ENCODE assay signal across 9 cellular contexts in genomic region chr5:76402880-76403712, GRCh38. TPM values are rescaled to one million over a fixed set of nuclear protein-coding genes. Genes with fewer than 3 reads are reported as not detected.
A peak's percentile ranks its signal among the peaks of the same experiment; 100 is the strongest.
DNase-seq lines count a peak whose midpoint lies in the region; ATAC-seq, FAIRE-seq and TF ChIP-seq lines count a peak whose summit lies in the region.
"Had no signal": no experiment of that assay in that cellular context is flagged by ENCODE, and none has a peak within 500 bp of the region (broad histone marks: within the 10 kb centered on the region; RNA-seq: fewer than 3 reads in every experiment).

TSS of gene IQGAP2 (plus strand) at chr5:76403285. CDS start at chr5:76403546, 261 bp downstream.

- peak within 1 kb of the TSS; percentile 85 to 97 (median 93) for H3K27ac ChIP-seq in pancreas
- H3K27ac ChIP-seq in tibial artery = no peak within 1 kb of the TSS

- peak within 1 kb of the TSS; percentile 97 to 98 for H3K4me3 Mint-ChIP-seq in CD14-positive monocyte

- TF ChIP-seq CTCF in CD14-positive monocyte (IDR thresholded peaks at IDR 0.05) = peak; percentile 81
- TF ChIP-seq CTCF in pancreas (IDR thresholded peaks at IDR 0.05) = peak; percentile 70 to 83 (median 74)
- peak; percentile 24 to 33 for TF ChIP-seq CTCF in tibial artery (IDR thresholded peaks at IDR 0.05)

- H3K27ac Mint-ChIP-seq in CD14-positive monocyte = peak within 1 kb of the TSS; percentile 99 to 100 (median 100)

- FAIRE-seq in pancreas (lab: Jason Lieb, UNC) = no peak
- FAIRE-seq: islet of Langerhans had no signal

- peaks cover 61% of the 10 kb centered on the region for H3K4me1 Mint-ChIP-seq in CD14-positive monocyte

- 0 to 1% methylated on average over 82 to 89 of the region's 89 CpGs for WGBS in pancreas, 2 donors

- peak; percentile 88 for DNase-seq in CD14-positive monocyte (ENCODE audit: low spot score)
- DNase-seq in GM19240 (ENCODE audit: insufficient read length, low spot score) = peak; percentile 48
- peak; percentile 99 for DNase-seq in SIG-M5 treated with dmso at 0.1 percent for 504 hours (lab: John Stamatoyannopoulos, UW; ENCODE audit: unreplicated experiment)
- DNase-seq in activated effector memory CD4-positive, alpha-beta T cell treated with anti-CD3 and anti-CD28 coated beads, Interleukin-2, amount 50 U/mL, for 16 hours = peak; percentile 93
- peak; percentile 47 for DNase-seq in glomerular visceral epithelial cell (ENCODE audit: extremely low spot score)
- DNase-seq in pancreas = peak; percentile 74 to 91 (median 84)
- peak; percentile 53 to 77 for DNase-seq in tibial artery

- no peaks in the 10 kb centered on the region for H3K27me3 ChIP-seq in pancreas
- H3K27me3 ChIP-seq in tibial artery = peaks cover 0 to 34% of the 10 kb centered on the region in 2 donors

- H3K27me3 Mint-ChIP-seq in CD14-positive monocyte (ENCODE audit: low read depth in 3 of 3) = peaks cover 0 to 3% (median 0%) of the 10 kb centered on the region in 3 donors

- ATAC-seq in HG03439 (IDR thresholded peaks at IDR 0.05; ENCODE audit: unreplicated experiment) (peak; percentile 74), pancreas (peak; percentile 73 to 84 (median 77))

- peaks cover 0 to 27% (median 21%) of the 10 kb centered on the region in 3 donors for H3K4me1 ChIP-seq in pancreas
- H3K4me1 ChIP-seq in tibial artery = peaks cover 0 to 22% (median 11%) of the 10 kb centered on the region in 4 donors

- H3K4me3 ChIP-seq in pancreas (peak within 1 kb of the TSS; percentile 68 to 87 (median 74)), tibial artery (peak within 1 kb of the TSS; percentile 49 to 63)

- H3K36me3 Mint-ChIP-seq in CD14-positive monocyte = no peaks in the 10 kb centered on the region

- peaks cover 0 to 3% (median 0%) of the 10 kb centered on the region in 7 donors for H3K9me3 Mint-ChIP-seq in CD14-positive monocyte

- no peaks in the 10 kb centered on the region for H3K36me3 ChIP-seq in pancreas
- H3K36me3 ChIP-seq in tibial artery = no peaks in the 10 kb centered on the region

- intact Hi-C loops in CD14-positive monocyte (cut with micrococcal nuclease) = loop anchor here (2.0 to 10.0 kb wide), 4 partner anchors 62 to 182 kb away; no protein-coding TSS in a partner anchor
- intact Hi-C loops in pancreas (cut with DNase I) = loop anchor here in 2 of 3 donors (5.0 to 10.0 kb wide), 2 partner anchors 139 to 152 kb away; no protein-coding TSS in a partner anchor
- intact Hi-C loops in tibial artery (cut with DNase I; ENCODE audit: low total_unique reads) = no loop called here

- H3K9me3 ChIP-seq in pancreas (no peaks in the 10 kb centered on the region), tibial artery (no peaks in the 10 kb centered on the region)

RNA-seq across cellular contexts. Expression of gene IQGAP2, which starts in this region (rescaled TPM):
- 10 to 100 TPM; 21.4 to 35.4 TPM for polyA plus RNA-seq in CD14-positive monocyte
- total RNA-seq in pancreas = 10 to 100 TPM; 32.1 to 54.0 (median 37.3) TPM
- polyA plus RNA-seq in pancreas = 10 to 100 TPM; 14.4 to 36.8 TPM

Comparison
In these comparisons a context has a peak if more than half of its experiments do, and no peak if none do; other contexts are left out.
1. DNase-seq: peak in every context shown above with its lines; median percentile 99 in SIG-M5 treated with dmso at 0.1 percent for 504 hours; 93 in activated effector memory CD4-positive, alpha-beta T cell treated with anti-CD3 and anti-CD28 coated beads, Interleukin-2, amount 50 U/mL, for 16 hours; 88 in CD14-positive monocyte; 84 in pancreas; 65 in tibial artery; 48 in GM19240; 47 in glomerular visceral epithelial cell.
2. CTCF ChIP-seq: peak in every context shown above with its lines; median percentile 81 in CD14-positive monocyte; 74 in pancreas; 28 in tibial artery.
3. H3K27ac ChIP-seq: peak in pancreas (4 of 4); none in tibial artery (0 of 2).